ENCODE assay signal across 1 cellular context in genomic region chr19:3506384-3507340, GRCh38.
TF ChIP-seq lines count a peak whose summit lies in the region.

No MANE protein-coding gene starts in this region.

TF ChIP-seq in endothelial cell of umbilical vein, 7 proteins besides CTCF, POLR2A, EP300 and RAD21:
- TF ChIP-seq MAX (IDR thresholded peaks at IDR 0.05; ENCODE audit: insufficient read depth, insufficient read length) (no peak), JUN (IDR thresholded peaks at IDR 0.05; ENCODE audit: borderline replicate concordance, insufficient read depth, insufficient read length, low read depth) (no peak), EZH2 (IDR thresholded peaks at IDR 0.05; ENCODE audit: borderline replicate concordance, low read depth, low read length, severe bottlenecking) (no peak), MYC (IDR thresholded peaks at IDR 0.05; ENCODE audit: low read depth, low read length) (no peak), GATA2 (IDR thresholded peaks at IDR 0.05; ENCODE audit: insufficient read depth, insufficient read length, low read depth, low read length) (no peak), FOS (IDR thresholded peaks at IDR 0.05; ENCODE audit: borderline replicate concordance, insufficient read depth, low read length) (no peak), POLR2AphosphoS5 (IDR thresholded peaks at IDR 0.05; ENCODE audit: insufficient read depth, low read depth, low read length) (no peak)
